In the genomic region with DNA sequence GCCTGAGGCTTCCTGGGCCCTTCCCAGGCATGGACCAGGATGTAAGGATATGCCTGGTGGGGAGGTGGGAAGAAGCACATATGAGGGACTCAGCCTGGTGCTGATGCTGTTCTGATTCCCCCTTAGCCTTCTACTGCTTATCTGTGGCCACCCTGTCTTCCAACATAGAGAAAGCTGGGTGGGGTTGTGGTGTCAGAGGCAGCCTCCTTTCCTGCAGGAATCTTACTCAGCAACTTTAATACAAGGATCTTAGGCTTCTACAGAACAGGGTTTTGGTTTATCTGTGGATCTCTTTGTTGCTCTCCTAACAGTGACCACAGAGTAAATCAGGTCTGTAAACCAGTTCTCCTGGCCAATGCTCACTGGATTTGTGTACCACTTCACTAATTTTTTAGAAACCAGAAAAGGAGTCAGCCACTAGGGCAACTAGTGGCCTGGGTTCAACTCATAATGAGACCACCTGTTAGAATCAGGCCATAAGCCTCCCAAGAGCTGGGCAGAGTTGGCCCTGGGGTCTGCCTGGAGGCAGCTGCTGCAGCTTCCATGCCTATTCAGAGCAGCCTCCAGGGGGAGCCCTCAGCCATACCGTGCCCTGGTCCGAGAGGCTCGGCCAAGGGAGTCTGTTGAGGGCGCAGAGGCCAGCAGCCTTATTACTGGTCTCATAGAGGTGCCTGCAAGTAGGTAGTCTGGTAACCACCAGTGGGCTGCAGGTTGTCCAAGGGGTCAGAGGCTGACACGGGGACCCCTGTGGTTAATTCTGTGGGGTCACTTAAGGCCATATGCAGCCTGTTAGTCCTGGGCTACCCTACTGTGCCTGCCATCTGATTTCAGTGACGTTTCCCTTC, we compare ENCODE assay signal across 8 cellular contexts. TPM values are rescaled to one million over a fixed set of nuclear protein-coding genes. Genes with fewer than 3 reads are reported as not detected.
DNase-seq lines count a peak whose midpoint lies in the region; TF ChIP-seq lines count a peak whose summit lies in the region.

No MANE protein-coding gene starts in this region.

- no peaks in the 10 kb centered on the region for H3K9me3 ChIP-seq in colonic mucosa
- no peaks in the 10 kb centered on the region for H3K9me3 ChIP-seq in mesenchymal stem cell (ENCODE audit: control insufficient read depth, low read length)
- no peaks in the 10 kb centered on the region for H3K9me3 ChIP-seq in testis

- peaks cover 4% of the 10 kb centered on the region for H3K4me1 ChIP-seq in colonic mucosa
- H3K4me1 ChIP-seq in mesenchymal stem cell (ENCODE audit: control insufficient read depth, insufficient read depth, low read depth, low read length): peaks cover 25% of the 10 kb centered on the region
- peaks cover 6% of the 10 kb centered on the region for H3K4me1 ChIP-seq in testis

- H2AK5ac ChIP-seq in mesenchymal stem cell (ENCODE audit: low read length, severe bottlenecking): no peak overlapping the region

- DNase-seq in DMS153 (lab: John Stamatoyannopoulos, UW) (peak; percentile 5), DMS153 treated with DMSO at 0.1 percent for 48 hours (lab: John Stamatoyannopoulos, UW; ENCODE audit: unreplicated experiment) (no peak), KG1 (lab: John Stamatoyannopoulos, UW) (peak; percentile 10), colonic mucosa (peak; percentile 64), mesenchymal stem cell (peak; percentile 46), testis (peak; percentile 77), foreskin melanocyte (no peak)

- no peak overlapping the region for H2BK12ac ChIP-seq in mesenchymal stem cell (ENCODE audit: low read length in 2 of 2)

- no peak overlapping the region for H4K91ac ChIP-seq in mesenchymal stem cell (ENCODE audit: low read length)

- no peaks in the 10 kb centered on the region for H3K36me3 ChIP-seq in colonic mucosa
- peaks cover 64 to 66% of the 10 kb centered on the region in 2 experiments for H3K36me3 ChIP-seq in mesenchymal stem cell (ENCODE audit: control insufficient read depth in 1 of 2, insufficient read depth in 2 of 2, low read depth in 1 of 2, low read length in 2 of 2)
- no peaks in the 10 kb centered on the region for H3K36me3 ChIP-seq in testis (ENCODE audit: low read depth, missing control alignments)

- no peak overlapping the region for H3K4me2 ChIP-seq in mesenchymal stem cell (ENCODE audit: low read length, poor library complexity, severe bottlenecking)

- no peak for TF ChIP-seq POLR2A in testis (IDR thresholded peaks at IDR 0.05)

- H4K8ac ChIP-seq in mesenchymal stem cell (ENCODE audit: low read length): no peak overlapping the region

- no peak overlapping the region for H2BK120ac ChIP-seq in mesenchymal stem cell (ENCODE audit: low read depth, low read length)

- no peak overlapping the region for H2AFZ ChIP-seq in mesenchymal stem cell (ENCODE audit: low read depth, low read length)

- H2BK15ac ChIP-seq in mesenchymal stem cell (ENCODE audit: low read depth, poor library complexity, severe bottlenecking): no peak overlapping the region

- H3K27ac ChIP-seq in colonic mucosa: no peak overlapping the region
- no peak overlapping the region for H3K27ac ChIP-seq in mesenchymal stem cell (ENCODE audit: low read length, poor library complexity, severe bottlenecking)
- H3K27ac ChIP-seq in testis: no peak overlapping the region

- 39% methylated on average over 6 of the region's 6 CpGs for WGBS in mesenchymal stem cell
- WGBS in testis, 2 donors: 63 to 73% methylated on average over 6 of the region's 6 CpGs

- H3K14ac ChIP-seq in mesenchymal stem cell (ENCODE audit: low read length in 2 of 2): no peak overlapping the region

- peaks cover 44% of the 10 kb centered on the region for H3K79me1 ChIP-seq in mesenchymal stem cell (replicated peaks; ENCODE audit: low read length, poor library complexity, severe bottlenecking)

- TF ChIP-seq CTCF in WI38 (IDR thresholded peaks at IDR 0.05; ENCODE audit: low read depth, low read length) (peak; percentile 82), colonic mucosa (IDR thresholded peaks at IDR 0.05) (peak; percentile 76), testis (IDR thresholded peaks at IDR 0.05) (peak in 2 of 3 experiments; percentile 51 to 66)

- intact Hi-C loops in colonic mucosa (cut with DNase I) (no loop called here), testis (cut with DNase I; ENCODE audit: low total_unique reads) (loop anchor here (10.0 kb wide), 1 partner anchor 258 kb away; no protein-coding TSS in a partner anchor)

- H3K23ac ChIP-seq in mesenchymal stem cell (ENCODE audit: low read length in 2 of 2): no peak overlapping the region

- no peak overlapping the region for H3K18ac ChIP-seq in mesenchymal stem cell (ENCODE audit: low read depth in 1 of 2, low read length in 2 of 2)

- H3K27me3 ChIP-seq in colonic mucosa (no peaks in the 10 kb centered on the region), mesenchymal stem cell (ENCODE audit: control insufficient read depth in 1 of 2, insufficient read depth in 1 of 2, low read length in 2 of 2) (peaks cover 0 to 14% of the 10 kb centered on the region in 2 experiments), testis (no peaks in the 10 kb centered on the region)

- no peak overlapping the region for H2BK5ac ChIP-seq in mesenchymal stem cell (ENCODE audit: low read depth, low read length, poor library complexity, severe bottlenecking)

- no peak overlapping the region for H3K9ac ChIP-seq in colonic mucosa (ENCODE audit: low read depth in 2 of 2, low read length in 2 of 2)
- H3K9ac ChIP-seq in mesenchymal stem cell (ENCODE audit: low read length): no peak overlapping the region

- no peak overlapping the region for H3K4me3 ChIP-seq in WI38 (ENCODE audit: low read depth, low read length)
- H3K4me3 ChIP-seq in colonic mucosa: no peak overlapping the region
- no peak overlapping the region for H3K4me3 ChIP-seq in mesenchymal stem cell (ENCODE audit: insufficient read depth in 1 of 2, low read depth in 1 of 2, low read length in 2 of 2)
- no peak overlapping the region for H3K4me3 ChIP-seq in testis

- peak overlapping the region in 1 of 2 experiments; percentile 13 for H3K4ac ChIP-seq in mesenchymal stem cell (ENCODE audit: low read depth in 1 of 2, low read length in 2 of 2)

RNA-seq across cellular contexts. Expression of a gene that starts 7.1 kb away (rescaled TPM):
- total RNA-seq in colonic mucosa: 10 to 100 TPM in 1 of 2 donors, 1 to 10 TPM in 1; 5.1 to 19.9 TPM
- polyA plus RNA-seq in mesenchymal stem cell (2013, experiment 1 of 2): 0.06 TPM
- polyA plus RNA-seq in mesenchymal stem cell (2013, experiment 2 of 2): 0.10 TPM
- total RNA-seq in testis: 1 to 10 TPM; 4.7 to 7.7 TPM
- 4.8 TPM for polyA plus RNA-seq in testis (ENCODE audit: insufficient read depth, low read depth, low replicate concordance)

RNA-seq across cellular contexts. Expression of a gene that starts 19.9 kb away (rescaled TPM):
- total RNA-seq in colonic mucosa (100 to 1,000 TPM in 1 of 2 donors, 10 to 100 TPM in 1; 82.9 to 143 TPM), testis (100 to 1,000 TPM; 131 to 147 TPM)
- polyA plus RNA-seq in mesenchymal stem cell (2013, experiment 1 of 2): 68.6 TPM
- 67.4 TPM for polyA plus RNA-seq in mesenchymal stem cell (2013, experiment 2 of 2)
- polyA plus RNA-seq in testis (ENCODE audit: insufficient read depth, low read depth, low replicate concordance): 122 TPM

RNA-seq across cellular contexts. Expression of a gene that starts 19.9 kb away (rescaled TPM):
- 10 to 100 TPM; 19.2 to 32.9 TPM for total RNA-seq in colonic mucosa
- polyA plus RNA-seq in mesenchymal stem cell (2013, experiment 1 of 2): 27.9 TPM
- 27.8 TPM for polyA plus RNA-seq in mesenchymal stem cell (2013, experiment 2 of 2)
- total RNA-seq in testis: 10 to 100 TPM; 72.8 to 78.3 TPM
- 80.5 TPM for polyA plus RNA-seq in testis (ENCODE audit: insufficient read depth, low read depth, low replicate concordance)

Comparison
In these comparisons a context has a peak if more than half of its experiments do, and no peak if none do; other contexts are left out.
1. DNase-seq: peak in DMS153 (single experiment), KG1 (single experiment), colonic mucosa (single experiment), mesenchymal stem cell (single experiment) and testis (single experiment); none in DMS153 treated with DMSO at 0.1 percent for 48 hours (single experiment) and foreskin melanocyte (single experiment).
2. Peak in every context shown above with its lines, with median percentiles within 50 percentile points of each other: CTCF ChIP-seq.